ENCODE assay signal across 1 cellular context in the genomic region with DNA sequence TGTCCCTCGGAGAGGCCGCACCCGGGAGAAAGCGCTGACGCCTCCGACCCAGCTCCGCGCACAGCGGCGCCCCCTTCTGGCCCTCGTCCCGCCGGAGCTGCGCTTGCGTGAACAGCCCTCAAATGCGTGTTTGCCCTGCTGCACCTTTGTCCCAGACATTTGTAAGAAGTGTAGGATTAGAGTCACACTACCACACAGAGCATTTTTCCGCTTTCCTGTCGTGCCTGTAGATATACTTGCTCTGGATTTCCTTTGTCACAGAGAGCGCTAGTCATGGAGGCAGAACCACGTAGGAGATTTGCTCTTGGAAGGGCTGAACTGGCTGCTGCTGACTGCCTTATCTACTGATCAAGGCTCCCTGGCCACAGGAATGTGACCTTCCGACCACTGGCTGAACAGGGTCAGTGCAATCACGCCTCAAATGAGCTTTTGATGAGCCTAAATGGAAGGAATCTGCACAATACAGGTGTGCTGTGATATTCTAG.
TF ChIP-seq lines count a peak whose summit lies in the region.

No MANE protein-coding gene starts in this region.

TF ChIP-seq in K562, 482 proteins besides CTCF, POLR2A, EP300 and RAD21 (continued from another document):
- TF ChIP-seq ZNF277 (CRISPR knock-in tag; IDR thresholded peaks at IDR 0.05; ENCODE audit: borderline replicate concordance): no peak
- TF ChIP-seq MYBL2 (IDR thresholded peaks at IDR 0.05; ENCODE audit: low read depth): no peak
- no peak for TF ChIP-seq MYBL2 (CRISPR knock-in tag; IDR thresholded peaks at IDR 0.05; ENCODE audit: borderline replicate concordance)
- TF ChIP-seq CTCFL (IDR thresholded peaks at IDR 0.05; ENCODE audit: borderline replicate concordance, insufficient read depth, low read depth, low read length, poor library complexity, severe bottlenecking): peak; percentile 64
- TF ChIP-seq ZNF551 (CRISPR knock-in tag; IDR thresholded peaks at IDR 0.05): no peak
- 0 out of 2 replicates have a peak, but pooled peaks have one; percentile 43 for TF ChIP-seq TEAD2 (tag; IDR thresholded peaks at IDR 0.05)
- TF ChIP-seq DNMT1 (IDR thresholded peaks at IDR 0.05): no peak
- TF ChIP-seq CHCHD3 (CRISPR knock-in tag; IDR thresholded peaks at IDR 0.05): no peak
- TF ChIP-seq, protein P1, sequence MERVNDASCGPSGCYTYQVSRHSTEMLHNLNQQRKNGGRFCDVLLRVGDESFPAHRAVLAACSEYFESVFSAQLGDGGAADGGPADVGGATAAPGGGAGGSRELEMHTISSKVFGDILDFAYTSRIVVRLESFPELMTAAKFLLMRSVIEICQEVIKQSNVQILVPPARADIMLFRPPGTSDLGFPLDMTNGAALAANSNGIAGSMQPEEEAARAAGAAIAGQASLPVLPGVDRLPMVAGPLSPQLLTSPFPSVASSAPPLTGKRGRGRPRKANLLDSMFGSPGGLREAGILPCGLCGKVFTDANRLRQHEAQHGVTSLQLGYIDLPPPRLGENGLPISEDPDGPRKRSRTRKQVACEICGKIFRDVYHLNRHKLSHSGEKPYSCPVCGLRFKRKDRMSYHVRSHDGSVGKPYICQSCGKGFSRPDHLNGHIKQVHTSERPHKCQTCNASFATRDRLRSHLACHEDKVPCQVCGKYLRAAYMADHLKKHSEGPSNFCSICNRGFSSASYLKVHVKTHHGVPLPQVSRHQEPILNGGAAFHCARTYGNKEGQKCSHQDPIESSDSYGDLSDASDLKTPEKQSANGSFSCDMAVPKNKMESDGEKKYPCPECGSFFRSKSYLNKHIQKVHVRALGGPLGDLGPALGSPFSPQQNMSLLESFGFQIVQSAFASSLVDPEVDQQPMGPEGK (CRISPR knock-in tag; IDR thresholded peaks at IDR 0.05; ENCODE audit: borderline replicate concordance): no peak
- TF ChIP-seq RBM17 (IDR thresholded peaks at IDR 0.05; ENCODE audit: borderline replicate concordance, low read depth, low read length): no peak
- TF ChIP-seq TEAD4 (IDR thresholded peaks at IDR 0.05; ENCODE audit: low read length): peak; percentile 52
- TF ChIP-seq TEAD4 (CRISPR knock-in tag; IDR thresholded peaks at IDR 0.05; ENCODE audit: borderline replicate concordance): no peak
- no peak for TF ChIP-seq ZBTB1 (CRISPR knock-in tag; IDR thresholded peaks at IDR 0.05; ENCODE audit: borderline replicate concordance, low read depth)
- peak in 1 of 2 experiments; percentile 97; a peak in 2 of 4 replicates for TF ChIP-seq TEAD1 (CRISPR knock-in tag; IDR thresholded peaks at IDR 0.05)
- TF ChIP-seq CREB5 (CRISPR knock-in tag; IDR thresholded peaks at IDR 0.05): no peak
- no peak for TF ChIP-seq CBX2 (IDR thresholded peaks at IDR 0.05; ENCODE audit: insufficient read depth, low read length, poor library complexity, severe bottlenecking)
- no peak for TF ChIP-seq ZBTB49 (CRISPR knock-in tag; IDR thresholded peaks at IDR 0.05; ENCODE audit: borderline replicate concordance)
- TF ChIP-seq ATF1 (CRISPR knock-in tag; IDR thresholded peaks at IDR 0.05): no peak
- TF ChIP-seq ATF1 (tag; IDR thresholded peaks at IDR 0.05): no peak
- TF ChIP-seq, protein P2, sequence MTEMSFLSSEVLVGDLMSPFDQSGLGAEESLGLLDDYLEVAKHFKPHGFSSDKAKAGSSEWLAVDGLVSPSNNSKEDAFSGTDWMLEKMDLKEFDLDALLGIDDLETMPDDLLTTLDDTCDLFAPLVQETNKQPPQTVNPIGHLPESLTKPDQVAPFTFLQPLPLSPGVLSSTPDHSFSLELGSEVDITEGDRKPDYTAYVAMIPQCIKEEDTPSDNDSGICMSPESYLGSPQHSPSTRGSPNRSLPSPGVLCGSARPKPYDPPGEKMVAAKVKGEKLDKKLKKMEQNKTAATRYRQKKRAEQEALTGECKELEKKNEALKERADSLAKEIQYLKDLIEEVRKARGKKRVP (CRISPR knock-in tag; IDR thresholded peaks at IDR 0.05): no peak
- peak; percentile 53 to 82; a peak in 3 of 4 replicates for TF ChIP-seq KDM1A (IDR thresholded peaks at IDR 0.05)
- no peak for TF ChIP-seq ZNF232 (CRISPR knock-in tag; IDR thresholded peaks at IDR 0.05)
- TF ChIP-seq FOXA1 (IDR thresholded peaks at IDR 0.05; ENCODE audit: borderline replicate concordance): no peak
- TF ChIP-seq, protein P3, sequence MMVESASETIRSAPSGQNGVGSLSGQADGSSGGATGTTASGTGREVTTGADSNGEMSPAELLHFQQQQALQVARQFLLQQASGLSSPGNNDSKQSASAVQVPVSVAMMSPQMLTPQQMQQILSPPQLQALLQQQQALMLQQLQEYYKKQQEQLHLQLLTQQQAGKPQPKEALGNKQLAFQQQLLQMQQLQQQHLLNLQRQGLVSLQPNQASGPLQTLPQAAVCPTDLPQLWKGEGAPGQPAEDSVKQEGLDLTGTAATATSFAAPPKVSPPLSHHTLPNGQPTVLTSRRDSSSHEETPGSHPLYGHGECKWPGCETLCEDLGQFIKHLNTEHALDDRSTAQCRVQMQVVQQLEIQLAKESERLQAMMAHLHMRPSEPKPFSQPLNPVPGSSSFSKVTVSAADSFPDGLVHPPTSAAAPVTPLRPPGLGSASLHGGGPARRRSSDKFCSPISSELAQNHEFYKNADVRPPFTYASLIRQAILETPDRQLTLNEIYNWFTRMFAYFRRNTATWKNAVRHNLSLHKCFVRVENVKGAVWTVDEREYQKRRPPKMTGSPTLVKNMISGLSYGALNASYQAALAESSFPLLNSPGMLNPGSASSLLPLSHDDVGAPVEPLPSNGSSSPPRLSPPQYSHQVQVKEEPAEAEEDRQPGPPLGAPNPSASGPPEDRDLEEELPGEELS (CRISPR knock-in tag; IDR thresholded peaks at IDR 0.05; ENCODE audit: borderline replicate concordance): no peak
- no peak for TF ChIP-seq CBFA2T3 (IDR thresholded peaks at IDR 0.05)
- peak in 1 of 2 experiments; percentile 66; a peak in 1 of 4 replicates for TF ChIP-seq RCOR1 (IDR thresholded peaks at IDR 0.05; ENCODE audit: borderline replicate concordance in 1 of 2, low read depth in 2 of 2, low read length in 2 of 2)
- TF ChIP-seq ASH1L (IDR thresholded peaks at IDR 0.05; ENCODE audit: borderline replicate concordance, low read depth, partially characterized antibody): no peak
- TF ChIP-seq NEUROD1 (IDR thresholded peaks at IDR 0.05; ENCODE audit: borderline replicate concordance, low read depth, low read length, partially characterized antibody): no peak
- TF ChIP-seq, protein P4, sequence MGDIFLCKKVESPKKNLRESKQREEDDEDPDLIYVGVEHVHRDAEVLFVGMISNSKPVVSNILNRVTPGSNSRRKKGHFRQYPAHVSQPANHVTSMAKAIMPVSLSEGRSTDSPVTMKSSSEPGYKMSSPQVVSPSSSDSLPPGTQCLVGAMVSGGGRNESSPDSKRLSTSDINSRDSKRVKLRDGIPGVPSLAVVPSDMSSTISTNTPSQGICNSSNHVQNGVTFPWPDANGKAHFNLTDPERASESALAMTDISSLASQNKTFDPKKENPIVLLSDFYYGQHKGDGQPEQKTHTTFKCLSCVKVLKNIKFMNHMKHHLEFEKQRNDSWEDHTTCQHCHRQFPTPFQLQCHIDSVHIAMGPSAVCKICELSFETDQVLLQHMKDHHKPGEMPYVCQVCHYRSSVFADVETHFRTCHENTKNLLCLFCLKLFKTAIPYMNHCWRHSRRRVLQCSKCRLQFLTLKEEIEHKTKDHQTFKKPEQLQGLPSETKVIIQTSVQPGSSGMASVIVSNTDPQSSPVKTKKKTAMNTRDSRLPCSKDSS (IDR thresholded peaks at IDR 0.05; ENCODE audit: low read depth, partially characterized antibody): no peak
- TF ChIP-seq NELFE (IDR thresholded peaks at IDR 0.05; ENCODE audit: insufficient read depth, insufficient read length): no peak
- TF ChIP-seq SMAD3 (CRISPR knock-in tag; conservative IDR thresholded peaks at IDR 0.05): no peak
- no peak for TF ChIP-seq RBM25 (IDR thresholded peaks at IDR 0.05; ENCODE audit: low read depth, low read length, severe bottlenecking)
- TF ChIP-seq ZNF717 (CRISPR knock-in tag; IDR thresholded peaks at IDR 0.05): no peak
- TF ChIP-seq NRF1 (conservative IDR thresholded peaks at IDR 0.05 in 1 of 2, IDR thresholded peaks at IDR 0.05 in 1 of 2): peak; percentile 77 to 82
- no peak for TF ChIP-seq ETS1 (conservative IDR thresholded peaks at IDR 0.05; ENCODE audit: control insufficient read depth, low read depth, low read length)
TF ChIP-seq in K562: peak in this region for 9.
